8 cellular contexts compared by ENCODE assay signal in genomic region chr9:6827370-6827949, GRCh38.
DNase-seq lines count a peak whose midpoint lies in the region; ATAC-seq and TF ChIP-seq lines count a peak whose summit lies in the region.

No MANE protein-coding gene starts in this region.

- peak overlapping the region; percentile 57 for H3K27ac Mint-ChIP-seq in progenitor cell of endocrine pancreas

- H3K4me3 Mint-ChIP-seq in progenitor cell of endocrine pancreas (ENCODE audit: low read depth) = no peak overlapping the region

- H3K4me1 Mint-ChIP-seq in progenitor cell of endocrine pancreas (ENCODE audit: low read depth) = peaks cover 16% of the 10 kb centered on the region

- DNase-seq in COR-L47 (lab: John Stamatoyannopoulos, UW) (peak; percentile 49), NCI-H128 (lab: John Stamatoyannopoulos, UW; ENCODE audit: unreplicated experiment) (peak; percentile 28), fibroblast of lung (ENCODE audit: low read depth in 2 of 2) (peak; percentile 36 to 58), progenitor cell of endocrine pancreas (ENCODE audit: low spot score, unreplicated experiment) (peak; percentile 45), epidermal melanocyte (ENCODE audit: insufficient read length, low spot score) (no peak)

- no peaks in the 10 kb centered on the region for H3K36me3 ChIP-seq in fibroblast of lung (ENCODE audit: control insufficient read depth, insufficient read depth, low read length)

- H3K4me1 ChIP-seq in fibroblast of lung (ENCODE audit: control insufficient read depth, extremely low read depth, insufficient read depth, low read length) = no peaks in the 10 kb centered on the region

- H3K36me3 Mint-ChIP-seq in progenitor cell of endocrine pancreas (ENCODE audit: insufficient read depth) = peaks cover 16% of the 10 kb centered on the region

- H2AFZ ChIP-seq in fibroblast of lung (ENCODE audit: low read length) = no peak overlapping the region

- no peak overlapping the region for H3K4me2 ChIP-seq in fibroblast of lung (ENCODE audit: extremely low read depth, insufficient read depth, low read length)

- no peak overlapping the region for H3K27ac ChIP-seq in VCaP
- no peak overlapping the region for H3K27ac ChIP-seq in fibroblast of lung (ENCODE audit: insufficient read depth, low read length)

- no peaks in the 10 kb centered on the region for H3K79me2 ChIP-seq in fibroblast of lung (ENCODE audit: control insufficient read depth, insufficient read depth, low read length)

- H3K27me3 Mint-ChIP-seq in progenitor cell of endocrine pancreas = peaks cover 16% of the 10 kb centered on the region

- ATAC-seq in GM18511 (IDR thresholded peaks at IDR 0.05; ENCODE audit: unreplicated experiment) = peak; percentile 78
- no peak for ATAC-seq in HG02642 (IDR thresholded peaks at IDR 0.05; ENCODE audit: poor library complexity, unreplicated experiment)

- H3K9ac ChIP-seq in fibroblast of lung (ENCODE audit: insufficient read depth, low read length) = no peak overlapping the region

- TF ChIP-seq CTCF in VCaP (conservative IDR thresholded peaks at IDR 0.05) (peak; percentile 82), fibroblast of lung (conservative IDR thresholded peaks at IDR 0.05 in 1 of 2, IDR thresholded peaks at IDR 0.05 in 1 of 2; ENCODE audit: low read depth in 1 of 2, low read length in 2 of 2) (peak; percentile 58 to 63), progenitor cell of endocrine pancreas (IDR thresholded peaks at IDR 0.05; ENCODE audit: unreplicated experiment) (peak; percentile 80)

- H3K4me3 ChIP-seq in fibroblast of lung (replicated peaks in 1 of 4; ENCODE audit: control extremely low read depth in 1 of 4, insufficient read depth in 1 of 4, low read depth in 3 of 4, low read length in 4 of 4) = no peak overlapping the region

- H3K9me3 Mint-ChIP-seq in progenitor cell of endocrine pancreas (ENCODE audit: low read depth) = no peaks in the 10 kb centered on the region

- no peaks in the 10 kb centered on the region for H3K27me3 ChIP-seq in fibroblast of lung (ENCODE audit: control insufficient read depth, insufficient read depth, low read length)

- H3K9me3 ChIP-seq in fibroblast of lung (ENCODE audit: control insufficient read depth, insufficient read depth, low read depth, low read length) = no peaks in the 10 kb centered on the region

- no peaks in the 10 kb centered on the region for H4K20me1 ChIP-seq in fibroblast of lung (ENCODE audit: control insufficient read depth, extremely low read depth, insufficient read depth, low read length)
